Comparison of ENCODE assay signal across 30 cellular contexts in genomic region chr1:90400121-90400520, GRCh38.
DNase-seq lines count a peak whose midpoint lies in the region; ATAC-seq and TF ChIP-seq lines count a peak whose summit lies in the region.
"Had no signal": no experiment of that assay in that cellular context is flagged by ENCODE, and none has a peak within 500 bp of the region (broad histone marks: within the 10 kb centered on the region; RNA-seq: fewer than 3 reads in every experiment).

No MANE protein-coding gene starts in this region.

- TF ChIP-seq CTCF in fibroblast of mammary gland (conservative IDR thresholded peaks at IDR 0.05; ENCODE audit: control insufficient read depth, insufficient read depth, low read depth, low read length), result no peak
- no peak for TF ChIP-seq CTCF in retinal pigment epithelial cell (conservative IDR thresholded peaks at IDR 0.05; ENCODE audit: low read depth, low read length)

- H3K36me3 ChIP-seq in adipocyte (ENCODE audit: control insufficient read depth, insufficient read depth, low read length, severe bottlenecking), result no peaks in the 10 kb centered on the region
- H3K36me3 ChIP-seq: BLaER1 treated with 17β-estradiol and CSF1 and Interleukin-3, amounts not matched to agents 10 nM and 100 nM; brain microvascular endothelial cell had no signal

- H3K9me3 ChIP-seq in adipocyte (ENCODE audit: control insufficient read depth, low read length), result no peaks in the 10 kb centered on the region
- H3K9me3 ChIP-seq: BLaER1 treated with 17β-estradiol and CSF1 and Interleukin-3, amounts not matched to agents 10 nM and 100 nM had no signal

- no peaks in the 10 kb centered on the region for H3K27me3 ChIP-seq in adipocyte (replicated peaks; ENCODE audit: control insufficient read depth, insufficient read depth, low read length)
- H3K27me3 ChIP-seq: BLaER1 treated with 17β-estradiol and CSF1 and Interleukin-3, amounts not matched to agents 10 nM and 100 nM; brain microvascular endothelial cell had no signal

- no peak overlapping the region for H3K9ac ChIP-seq in adipocyte (ENCODE audit: low read length)
- H3K9ac ChIP-seq: BLaER1 treated with 17β-estradiol and CSF1 and Interleukin-3, amounts not matched to agents 10 nM and 100 nM had no signal

- peaks cover 11% of the 10 kb centered on the region for H3K4me1 ChIP-seq in adipocyte (ENCODE audit: control insufficient read depth, insufficient read depth, low read length)
- H3K4me1 ChIP-seq: BLaER1 treated with 17β-estradiol and CSF1 and Interleukin-3, amounts not matched to agents 10 nM and 100 nM had no signal

- ATAC-seq in GM21529 (IDR thresholded peaks at IDR 0.05; ENCODE audit: unreplicated experiment), result no peak
- ATAC-seq: activated CD4-positive, CD25-positive, alpha-beta regulatory T cell treated with anti-CD3 and anti-CD28 coated beads, Interleukin-2, amount 50 U/mL, for 24 hours; activated CD8-positive, alpha-beta T cell treated with anti-CD3 and anti-CD28 coated beads for 36 hours; activated naive CD8-positive, alpha-beta T cell treated with anti-CD3 and anti-CD28 coated beads, Interleukin-2, amount 50 U/mL, for 24 hours; GM12878; left cardiac atrium; naive thymus-derived CD4-positive, alpha-beta T cell; right cardiac atrium; stimulated activated naive CD8-positive, alpha-beta T cell treated with anti-CD3 and anti-CD28 coated beads, Interleukin-15, Interleukin-2, amounts not matched to agents 100 U/mL and 50 U/mL, for 24 hours; T-cell had no signal

- H3K4me3 ChIP-seq in adipocyte (ENCODE audit: low read length), result no peak overlapping the region
- H3K4me3 ChIP-seq in fibroblast of mammary gland (ENCODE audit: control insufficient read depth, low read depth, low read length), result no peak overlapping the region
- H3K4me3 ChIP-seq in retinal pigment epithelial cell (ENCODE audit: low read length), result no peak overlapping the region
- H3K4me3 ChIP-seq: BLaER1 treated with 17β-estradiol and CSF1 and Interleukin-3, amounts not matched to agents 10 nM and 100 nM; coronary artery; GM12878 had no signal

- DNase-seq in HT-29 (ENCODE audit: low spot score), result peak; percentile 57
- peak; percentile 7 for DNase-seq in adipocyte (ENCODE audit: low read depth)
- DNase-seq in fibroblast of mammary gland (ENCODE audit: low read depth), result peak; percentile 8
- DNase-seq in retinal pigment epithelial cell (ENCODE audit: low read depth), result peak; percentile 37
- DNase-seq in NOMO-1 (lab: John Stamatoyannopoulos, UW; ENCODE audit: unreplicated experiment in 2 of 2), result no peak
- DNase-seq in NCI-H2107 (lab: John Stamatoyannopoulos, UW), result no peak
- no peak for DNase-seq in SKM-1 (lab: John Stamatoyannopoulos, UW; ENCODE audit: unreplicated experiment)
- DNase-seq: activated CD8-positive, alpha-beta T cell treated with anti-CD3 and anti-CD28 coated beads for 36 hours; activated effector memory CD4-positive, alpha-beta T cell treated with Interleukin-2 at 50 U/mL for 16 hours; activated naive CD8-positive, alpha-beta T cell treated with anti-CD3 and anti-CD28 coated beads, Interleukin-2, amount 50 U/mL, for 24 hours; activated T-cell treated with anti-CD3 and anti-CD28 coated beads for 4 hours; brain microvascular endothelial cell; COR-L47; DMS79 treated with DMSO at 0.1 percent for 48 hours; GOT3; left cardiac atrium; naive thymus-derived CD4-positive, alpha-beta T cell; NCI-H1092; NCI-H1930; NCI-H345; NCI-H82; SIG-M5; stimulated activated naive CD8-positive, alpha-beta T cell treated with anti-CD3 and anti-CD28 coated beads, Interleukin-15, Interleukin-2, amounts not matched to agents 100 U/mL and 50 U/mL, for 24 hours; T-cell had no signal

Comparison
In these comparisons a context has a peak if more than half of its experiments do, and no peak if none do; other contexts are left out.
1. DNase-seq: peak in HT-29 (single experiment), adipocyte (single experiment), fibroblast of mammary gland (single experiment) and retinal pigment epithelial cell (single experiment); none in NOMO-1 (0 of 2), NCI-H2107 (single experiment) and SKM-1 (single experiment).